18 cellular contexts compared by ENCODE assay signal in the genomic region with DNA sequence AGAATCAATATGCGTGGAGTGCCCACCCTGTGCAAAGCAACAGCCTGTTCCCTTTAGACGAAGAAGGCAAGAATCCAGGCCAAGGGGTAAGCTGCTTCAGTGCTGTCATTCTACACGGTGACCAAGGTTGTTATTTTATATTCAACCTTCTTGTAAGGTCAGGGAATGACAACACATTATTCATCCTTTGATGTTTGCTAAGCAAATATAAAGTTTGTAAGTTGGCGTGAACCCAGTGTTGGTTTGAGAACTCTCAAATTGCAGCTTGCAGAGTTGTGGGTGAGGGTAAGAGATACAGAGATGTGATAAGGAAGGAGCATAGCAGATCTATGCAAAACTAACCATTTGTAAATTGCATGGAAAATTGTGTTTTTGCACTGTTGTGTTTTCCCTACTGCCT.
DNase-seq lines count a peak whose midpoint lies in the region; ATAC-seq, FAIRE-seq and TF ChIP-seq lines count a peak whose summit lies in the region.
"Had no signal": no experiment of that assay in that cellular context is flagged by ENCODE, and none has a peak within 500 bp of the region (broad histone marks: within the 10 kb centered on the region; RNA-seq: fewer than 3 reads in every experiment).

No MANE protein-coding gene starts in this region.

- peak; percentile 13 for DNase-seq in DMS79 treated with DMSO at 0.1 percent for 48 hours (lab: John Stamatoyannopoulos, UW)
- no peak for DNase-seq in DMS79 (lab: John Stamatoyannopoulos, UW)
- DNase-seq in NCI-H526 (lab: John Stamatoyannopoulos, UW), result peak; percentile 79 to 86
- DNase-seq in bronchial epithelial cell (ENCODE audit: low read depth), result peak; percentile 39
- DNase-seq in naive thymus-derived CD8-positive, alpha-beta T cell, result no peak
- DNase-seq in kidney, result no peak
- no peak for DNase-seq in trophoblast cell
- DNase-seq in CD14-positive monocyte (ENCODE audit: low spot score), result no peak
- DNase-seq: activated CD8-positive, alpha-beta memory T cell treated with anti-CD3 and anti-CD28 coated beads, Interleukin-2, amount 50 U/mL, for 48 hours; COR-L47; dermis blood vessel endothelial cell; hippocampal formation; Kasumi-1; NCI-H187 treated with DMSO at 0.1 percent for 48 hours; small intestine; stimulated activated naive CD8-positive, alpha-beta T cell treated with anti-CD3 and anti-CD28 coated beads, Interleukin-15, amount 100 ng/mL, for 72 hours had no signal

- H3K23ac ChIP-seq in trophoblast cell (ENCODE audit: low read length), result no peak overlapping the region

- no peak overlapping the region for H3K4ac ChIP-seq in trophoblast cell (ENCODE audit: low read depth, low read length)

- H2BK120ac ChIP-seq in trophoblast cell (ENCODE audit: insufficient read depth, low read length, poor library complexity), result no peak overlapping the region

- H3K27ac ChIP-seq in kidney (ENCODE audit: low read depth in 2 of 2, low read length in 2 of 2), result no peak overlapping the region
- H3K27ac ChIP-seq in trophoblast cell (ENCODE audit: low read depth, low read length), result no peak overlapping the region
- H3K27ac ChIP-seq: 22Rv1, VCaP had no signal

- no peak for TF ChIP-seq CTCF in bronchial epithelial cell (IDR thresholded peaks at IDR 0.05; ENCODE audit: insufficient read depth, low read length, severe bottlenecking)
- TF ChIP-seq CTCF in kidney (IDR thresholded peaks at IDR 0.05; ENCODE audit: borderline replicate concordance, extremely low read depth, insufficient read depth), result no peak
- TF ChIP-seq CTCF in CD14-positive monocyte (IDR thresholded peaks at IDR 0.05), result no peak

- POLR2A ChIA-PET in naive thymus-derived CD8-positive, alpha-beta T cell (lab: Charles Lee), result interaction anchor here (0.9 kb wide), 1 partner anchor 24 kb away, joined by 4 read pairs; no protein-coding TSS in a partner anchor

- no peak overlapping the region for H2BK12ac ChIP-seq in trophoblast cell (ENCODE audit: low read length)

- H3K14ac ChIP-seq in trophoblast cell (ENCODE audit: low read length), result no peak overlapping the region

- H4K8ac ChIP-seq in trophoblast cell (ENCODE audit: low read depth, low read length), result no peak overlapping the region

- H3K4me1 Mint-ChIP-seq in naive thymus-derived CD8-positive, alpha-beta T cell, result peaks cover 21 to 43% (median 41%) of the 10 kb centered on the region in 4 donors
- no peaks in the 10 kb centered on the region for H3K4me1 Mint-ChIP-seq in CD14-positive monocyte

- no peaks in the 10 kb centered on the region for H3K36me3 Mint-ChIP-seq in naive thymus-derived CD8-positive, alpha-beta T cell
- no peaks in the 10 kb centered on the region for H3K36me3 Mint-ChIP-seq in CD14-positive monocyte

- no CpG with 5 or more reads among the region's 4 CpGs for WGBS in trophoblast cell (ENCODE audit: extremely low coverage, insufficient coverage, insufficient read length)

- H3K27me3 ChIP-seq in bronchial epithelial cell (ENCODE audit: control insufficient read depth, insufficient read depth, low read length), result peaks cover 1% of the 10 kb centered on the region
- no peaks in the 10 kb centered on the region for H3K27me3 ChIP-seq in trophoblast cell (ENCODE audit: insufficient read depth, low read length)

- no peaks in the 10 kb centered on the region for H3K36me3 ChIP-seq in bronchial epithelial cell (ENCODE audit: control insufficient read depth, insufficient read depth, low read length)
- no peaks in the 10 kb centered on the region for H3K36me3 ChIP-seq in kidney (ENCODE audit: control insufficient read depth in 1 of 2, insufficient read depth in 2 of 2, low read length in 2 of 2)
- no peaks in the 10 kb centered on the region for H3K36me3 ChIP-seq in trophoblast cell (ENCODE audit: control insufficient read depth in 1 of 2, insufficient read depth in 2 of 2, low read length in 2 of 2)

- no peak overlapping the region for H2AFZ ChIP-seq in trophoblast cell (ENCODE audit: insufficient read depth, low read length, poor library complexity)

- ATAC-seq in naive thymus-derived CD8-positive, alpha-beta T cell, result peak; percentile 42 to 68
- ATAC-seq: stimulated activated naive CD8-positive, alpha-beta T cell treated with anti-CD3 and anti-CD28 coated beads, Interleukin-15, amount 100 ng/mL, for 72 hours had no signal

- H3K4me3 ChIP-seq in bronchial epithelial cell (ENCODE audit: low read depth, low read length), result no peak overlapping the region
- no peak overlapping the region for H3K4me3 ChIP-seq in kidney (ENCODE audit: low read length in 2 of 2)
- H3K4me3 ChIP-seq in trophoblast cell (ENCODE audit: low read depth, low read length), result no peak overlapping the region

- H3K27ac Mint-ChIP-seq in naive thymus-derived CD8-positive, alpha-beta T cell, result peak overlapping the region in 9 of 10 donors; percentile 17 to 85 (median 26)
- no peak overlapping the region for H3K27ac Mint-ChIP-seq in CD14-positive monocyte

- no peak overlapping the region for H4K91ac ChIP-seq in trophoblast cell (ENCODE audit: low read depth, low read length)

- H3K79me2 ChIP-seq in trophoblast cell (ENCODE audit: control insufficient read depth, insufficient read depth, low read length, poor library complexity), result no peaks in the 10 kb centered on the region

- peak overlapping the region in 9 of 10 donors; percentile 3 to 61 (median 34) for H3K4me3 Mint-ChIP-seq in naive thymus-derived CD8-positive, alpha-beta T cell
- H3K4me3 Mint-ChIP-seq in CD14-positive monocyte, result no peak overlapping the region

- H3K27me3 Mint-ChIP-seq in naive thymus-derived CD8-positive, alpha-beta T cell, result no peaks in the 10 kb centered on the region
- no peaks in the 10 kb centered on the region for H3K27me3 Mint-ChIP-seq in CD14-positive monocyte (ENCODE audit: low read depth in 3 of 3)
- H3K27me3 Mint-ChIP-seq: stimulated activated naive CD8-positive, alpha-beta T cell treated with anti-CD3 and anti-CD28 coated beads, Interleukin-15, amount 100 ng/mL, for 72 hours had no signal

- no peaks in the 10 kb centered on the region for H3K9me3 Mint-ChIP-seq in naive thymus-derived CD8-positive, alpha-beta T cell
- peaks cover 0 to 19% (median 8%) of the 10 kb centered on the region in 7 donors for H3K9me3 Mint-ChIP-seq in CD14-positive monocyte

- no peak for FAIRE-seq in bronchial epithelial cell (lab: Jason Lieb, UNC)
- FAIRE-seq in kidney (lab: Jason Lieb, UNC), result no peak
- FAIRE-seq: small intestine had no signal

- no peak overlapping the region for H3K4me2 ChIP-seq in trophoblast cell (ENCODE audit: low read length)

- no peaks in the 10 kb centered on the region for H3K9me3 ChIP-seq in kidney (ENCODE audit: control insufficient read depth in 1 of 2, low read length in 2 of 2)
- H3K9me3 ChIP-seq in trophoblast cell (ENCODE audit: insufficient read depth, low read depth, low read length), result no peaks in the 10 kb centered on the region

- H3K9ac ChIP-seq in kidney (ENCODE audit: low read length in 2 of 2) (no peak overlapping the region), trophoblast cell (ENCODE audit: low read length) (no peak overlapping the region)

- no peaks in the 10 kb centered on the region for H3K79me1 ChIP-seq in trophoblast cell (ENCODE audit: low read length)

- H3K18ac ChIP-seq in trophoblast cell (ENCODE audit: low read length), result no peak overlapping the region

- intact Hi-C loops in kidney (cut with DNase I) (no loop called here), CD14-positive monocyte (cut with micrococcal nuclease) (no loop called here)

- peaks cover 0 to under 1% of the 10 kb centered on the region in 2 donors for H3K4me1 ChIP-seq in kidney (ENCODE audit: control insufficient read depth in 1 of 2, insufficient read depth in 1 of 2, low read depth in 1 of 2, low read length in 2 of 2)
- peaks cover 2 to 3% of the 10 kb centered on the region in 2 experiments for H3K4me1 ChIP-seq in trophoblast cell (ENCODE audit: control insufficient read depth in 1 of 2, insufficient read depth in 2 of 2, low read length in 2 of 2)

- no peak overlapping the region for H2BK5ac ChIP-seq in trophoblast cell (ENCODE audit: low read depth, low read length, poor library complexity)

- no peak overlapping the region for H4K12ac ChIP-seq in trophoblast cell (ENCODE audit: low read depth, low read length)

- H2AK5ac ChIP-seq in trophoblast cell (ENCODE audit: low read length), result no peak overlapping the region

Comparison
In these comparisons a context has a peak if more than half of its experiments do, and no peak if none do; other contexts are left out.
1. DNase-seq: peak in DMS79 treated with DMSO at 0.1 percent for 48 hours (single experiment), NCI-H526 (2 of 2) and bronchial epithelial cell (single experiment); none in DMS79 (single experiment), naive thymus-derived CD8-positive, alpha-beta T cell (0 of 10), kidney (single experiment), trophoblast cell (0 of 2) and CD14-positive monocyte (single experiment).
2. H3K27ac Mint-ChIP-seq: peak in naive thymus-derived CD8-positive, alpha-beta T cell (9 of 10); none in CD14-positive monocyte (0 of 7).
3. H3K4me3 Mint-ChIP-seq: peak in naive thymus-derived CD8-positive, alpha-beta T cell (9 of 10); none in CD14-positive monocyte (0 of 2).